In genomic region chr17:11780621-11781020, GRCh38 we compare ENCODE assay signal across 23 cellular contexts.
"Had no signal": no experiment of that assay in that cellular context is flagged by ENCODE, and none has a peak within 500 bp of the region (broad histone marks: within the 10 kb centered on the region; RNA-seq: fewer than 3 reads in every experiment).

No MANE protein-coding gene starts in this region.

- ATAC-seq: activated CD4-positive, CD25-positive, alpha-beta regulatory T cell treated with anti-CD3 and anti-CD28 coated beads, Interleukin-2, amount 50 U/mL, for 24 hours; activated CD8-positive, alpha-beta T cell treated with anti-CD3 and anti-CD28 coated beads for 36 hours; SK-N-SH treated with all-trans-retinoic acid at 6 μM for 48 hours had no signal

- H3K4me1 ChIP-seq: Peyer's patch, SJSA1 had no signal

- FAIRE-seq: astrocyte had no signal

- H3K4me3 ChIP-seq: MG63, Peyer's patch, SJSA1 had no signal

- H3K36me3 ChIP-seq: MG63, Peyer's patch, SJSA1 had no signal

- H3K27ac ChIP-seq: Peyer's patch, SJSA1 had no signal

- H3K27me3 ChIP-seq: MG63, Peyer's patch, SJSA1 had no signal

- H3K9me3 ChIP-seq: MG63, Peyer's patch, SJSA1 had no signal

- DNase-seq: activated CD4-positive, alpha-beta T cell treated with anti-CD3 and anti-CD28 coated beads for 4 hours; activated CD8-positive, alpha-beta memory T cell treated with anti-CD3 and anti-CD28 coated beads, Interleukin-2, amount 50 U/mL, for 4 hours; activated CD8-positive, alpha-beta T cell treated with anti-CD3 and anti-CD28 coated beads for 36 hours; activated naive CD4-positive, alpha-beta T cell; activated T-cell treated with anti-CD3 and anti-CD28 coated beads, Interleukin-2, amount 50 U/mL, for 1 hour; amniotic stem cell; KG1; MG63; NCI-H1105 treated with DMSO at 0.1 percent for 48 hours; NCI-H146; NCI-H187 treated with DMSO at 0.1 percent for 48 hours; NCI-H2081 treated with DMSO at 0.1 percent for 48 hours; NCI-H2171; NCI-H2227 treated with DMSO at 0.1 percent for 48 hours; NCI-H446 treated with DMSO at 0.1 percent for 48 hours; NCI-H524 treated with DMSO at 0.1 percent for 48 hours; NCI-H774; Peyer's patch; SHP77 had no signal
